28 cellular contexts compared by ENCODE assay signal in genomic region chr3:34842706-34843478, GRCh38.
DNase-seq lines count a peak whose midpoint lies in the region; ATAC-seq lines count a peak whose summit lies in the region.
"Had no signal": no experiment of that assay in that cellular context is flagged by ENCODE, and none has a peak within 500 bp of the region (broad histone marks: within the 10 kb centered on the region; RNA-seq: fewer than 3 reads in every experiment).

No MANE protein-coding gene starts in this region.

- ATAC-seq in GM18873 (IDR thresholded peaks at IDR 0.05; ENCODE audit: low FRiP score, unreplicated experiment): no peak
- ATAC-seq: activated naive CD8-positive, alpha-beta T cell treated with anti-CD3 and anti-CD28 coated beads, Interleukin-2, amount 50 U/mL, for 24 hours; CD8-positive, alpha-beta T cell; K562; Panc1 had no signal

- no peak overlapping the region for H3K23ac ChIP-seq in mesenchymal stem cell (ENCODE audit: low read length in 2 of 2)

- no peak overlapping the region for H2BK12ac ChIP-seq in mesenchymal stem cell (ENCODE audit: low read length in 2 of 2)

- peak overlapping the region; percentile 23 for H3K4me2 ChIP-seq in mesenchymal stem cell (ENCODE audit: low read length, poor library complexity, severe bottlenecking)

- no peaks in the 10 kb centered on the region for H3K4me1 ChIP-seq in mesenchymal stem cell (ENCODE audit: control insufficient read depth, insufficient read depth, low read depth, low read length)
- H3K4me1 ChIP-seq: thyroid gland had no signal

- H2BK120ac ChIP-seq in mesenchymal stem cell (ENCODE audit: low read depth, low read length): no peak overlapping the region

- DNase-seq in OCI-M1 (lab: John Stamatoyannopoulos, UW): peak; percentile 67
- DNase-seq in astrocyte of the hippocampus (ENCODE audit: low read depth, low spot score): peak; percentile 41
- no peak for DNase-seq in mesenchymal stem cell
- peak; percentile 36 for DNase-seq in superior temporal gyrus (ENCODE audit: extremely low spot score)
- no peak for DNase-seq in NCI-H1105 treated with DMSO at 0.1 percent for 48 hours (lab: John Stamatoyannopoulos, UW)
- DNase-seq in DMS79 treated with DMSO at 0.1 percent for 48 hours (lab: John Stamatoyannopoulos, UW): no peak
- DNase-seq: activated CD8-positive, alpha-beta memory T cell treated with anti-CD3 and anti-CD28 coated beads for 24 hours; activated gamma-delta T cell treated with Interleukin-2 at 50 U/mL for 16 hours; activated naive CD8-positive, alpha-beta T cell treated with anti-CD3 and anti-CD28 coated beads, Interleukin-2, amount 50 U/mL, for 24 hours; activated T-cell treated with anti-CD3 and anti-CD28 coated beads, Interleukin-2, amount 50 U/mL, for 24 hours; CD8-positive, alpha-beta T cell; cortex of kidney; GDM1; kidney; MM.1S; NCI-H510A treated with DMSO at 0.1 percent for 48 hours; NK-92 treated with Interleukin-12 subunit alpha and Interleukin-12 subunit beta, amount 100 ng/mL, for 24 hours; retina; SIG-M5; stimulated activated CD4-positive, alpha-beta T cell treated with anti-CD3 and anti-CD28 coated beads, Interleukin-12 subunit alpha, Interleukin-12 subunit beta, amount 100 ng/mL, for 4 hours; stimulated activated CD4-positive, alpha-beta T cell treated with anti-CD3 and anti-CD28 coated beads, Interleukin-4, amount 100 ng/mL, for 24 hours; stimulated activated naive CD4-positive, alpha-beta T cell; T-helper 1 cell; thyroid gland had no signal

- no peak overlapping the region for H3K9ac ChIP-seq in mesenchymal stem cell (ENCODE audit: low read length)

- no peaks in the 10 kb centered on the region for H3K27me3 ChIP-seq in mesenchymal stem cell (ENCODE audit: control insufficient read depth in 1 of 2, insufficient read depth in 1 of 2, low read length in 2 of 2)
- H3K27me3 ChIP-seq: thyroid gland had no signal

- no peak overlapping the region for H3K14ac ChIP-seq in mesenchymal stem cell (ENCODE audit: low read length in 2 of 2)

- no peak overlapping the region for H3K4ac ChIP-seq in mesenchymal stem cell (ENCODE audit: low read depth in 1 of 2, low read length in 2 of 2)

- H3K18ac ChIP-seq in mesenchymal stem cell (ENCODE audit: low read depth in 1 of 2, low read length in 2 of 2): no peak overlapping the region

- H3K79me1 ChIP-seq in mesenchymal stem cell (replicated peaks; ENCODE audit: low read length, poor library complexity, severe bottlenecking): no peaks in the 10 kb centered on the region

- no peak overlapping the region for H4K91ac ChIP-seq in mesenchymal stem cell (ENCODE audit: low read length)

- no peak overlapping the region for H2BK5ac ChIP-seq in mesenchymal stem cell (ENCODE audit: low read depth, low read length, poor library complexity, severe bottlenecking)

- no peak overlapping the region for H4K8ac ChIP-seq in mesenchymal stem cell (ENCODE audit: low read length)

- no peak overlapping the region for H2AFZ ChIP-seq in mesenchymal stem cell (ENCODE audit: low read depth, low read length)

- no peaks in the 10 kb centered on the region for H3K9me3 ChIP-seq in mesenchymal stem cell (ENCODE audit: control insufficient read depth, low read length)
- H3K9me3 ChIP-seq: thyroid gland had no signal

- H3K27ac ChIP-seq in mesenchymal stem cell (ENCODE audit: low read length, poor library complexity, severe bottlenecking): peak overlapping the region; percentile 55
- H3K27ac ChIP-seq: thyroid gland had no signal

- no peak overlapping the region for H2AK5ac ChIP-seq in mesenchymal stem cell (ENCODE audit: low read length, severe bottlenecking)

- no peak overlapping the region for H3K4me3 ChIP-seq in mesenchymal stem cell (ENCODE audit: insufficient read depth in 1 of 2, low read depth in 1 of 2, low read length in 2 of 2)
- H3K4me3 ChIP-seq: K562, lung, thyroid gland had no signal

- no peak overlapping the region for H2BK15ac ChIP-seq in mesenchymal stem cell (ENCODE audit: low read depth, poor library complexity, severe bottlenecking)

- H3K36me3 ChIP-seq in mesenchymal stem cell (ENCODE audit: control insufficient read depth in 1 of 2, insufficient read depth in 2 of 2, low read depth in 1 of 2, low read length in 2 of 2): no peaks in the 10 kb centered on the region
- H3K36me3 ChIP-seq: thyroid gland had no signal

- WGBS in mesenchymal stem cell: 50% methylated on average over 2 of the region's 4 CpGs

Comparison
In these comparisons a context has a peak if more than half of its experiments do, and no peak if none do; other contexts are left out.
1. DNase-seq: peak in OCI-M1 (single experiment), astrocyte of the hippocampus (single experiment) and superior temporal gyrus (single experiment); none in mesenchymal stem cell (single experiment), NCI-H1105 treated with DMSO at 0.1 percent for 48 hours (single experiment) and DMS79 treated with DMSO at 0.1 percent for 48 hours (single experiment).